ENCODE assay signal across 8 cellular contexts in the genomic region with DNA sequence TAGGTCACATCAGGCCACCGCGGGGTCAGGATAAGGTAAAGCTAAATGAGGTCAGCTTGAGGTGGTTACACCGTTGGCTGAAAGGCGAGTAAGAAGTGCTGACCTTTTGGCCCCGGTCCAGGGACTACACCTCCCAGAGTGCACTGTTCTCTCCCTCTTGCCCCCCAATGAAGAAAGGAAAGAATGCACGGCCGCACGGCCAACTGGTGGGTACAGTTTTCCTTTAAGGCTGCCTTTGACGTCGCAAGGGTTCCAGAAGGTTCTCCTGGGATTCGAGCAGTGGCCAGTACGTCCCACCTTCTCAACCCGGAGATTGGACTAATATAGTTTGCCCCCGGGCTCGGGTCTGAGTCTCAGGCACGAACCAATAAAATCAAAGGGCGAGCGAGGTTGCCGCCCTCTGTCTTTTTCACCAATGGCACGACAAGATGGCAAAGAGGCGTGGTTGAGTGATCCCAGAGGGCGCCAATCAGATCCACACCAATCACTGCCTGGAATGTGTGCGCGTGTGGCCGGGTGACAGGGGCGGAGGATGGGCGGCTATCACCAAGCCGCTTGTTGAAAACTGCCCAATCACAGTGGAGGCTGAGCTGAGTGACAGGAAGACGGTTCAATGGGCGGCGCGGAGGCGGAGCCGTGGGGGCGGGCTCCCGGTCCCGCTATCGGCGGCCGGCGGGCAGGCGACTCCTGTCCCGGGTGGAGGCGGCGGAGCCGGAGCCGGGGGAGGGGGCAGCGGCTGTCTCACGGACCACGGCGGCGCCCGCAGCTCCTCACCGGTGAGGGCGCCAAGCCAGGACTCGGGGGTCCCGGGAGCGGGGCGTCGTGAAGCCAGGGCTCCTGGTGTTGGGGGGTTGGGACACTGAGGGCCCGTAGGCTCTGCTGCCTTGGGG. TPM values are rescaled to one million over a fixed set of nuclear protein-coding genes. Genes with fewer than 3 reads are reported as not detected.
DNase-seq lines count a peak whose midpoint lies in the region; ATAC-seq, FAIRE-seq and TF ChIP-seq lines count a peak whose summit lies in the region.

A gene (plus strand): TSS at position 690 of the 890 bp plus-strand sequence. CDS start 886 bp downstream, outside the sequence.

- peak; percentile 86 for ATAC-seq in GM18505 (IDR thresholded peaks at IDR 0.05; ENCODE audit: unreplicated experiment)
- peak; percentile 94 for ATAC-seq in HG02970 (IDR thresholded peaks at IDR 0.05; ENCODE audit: low FRiP score, unreplicated experiment)
- peak; percentile 87 to 91 for ATAC-seq in right cardiac atrium
- ATAC-seq in psoas muscle, result peak; percentile 59 to 68 (median 64)

- H3K4me3 Mint-ChIP-seq in astrocyte (ENCODE audit: unreplicated experiment), result peak within 1 kb of the TSS; percentile 96

- H3K27ac Mint-ChIP-seq in astrocyte (ENCODE audit: unreplicated experiment), result peak within 1 kb of the TSS; percentile 98

- H3K27me3 Mint-ChIP-seq in astrocyte (ENCODE audit: low read depth, unreplicated experiment), result peaks cover 2% of the 10 kb centered on the region

- peak within 1 kb of the TSS; percentile 95 for H3K4me2 ChIP-seq in astrocyte (ENCODE audit: low read length)

- H3K36me3 Mint-ChIP-seq in astrocyte (ENCODE audit: low read depth, unreplicated experiment), result peaks cover 5% of the 10 kb centered on the region

- DNase-seq in NCI-H187 treated with DMSO at 0.1 percent for 48 hours (lab: John Stamatoyannopoulos, UW) (peak; percentile 86), T-helper 22 cell (ENCODE audit: low read depth) (peak; percentile 96), astrocyte (ENCODE audit: low read depth) (peak; percentile 99), right cardiac atrium (peak; percentile 99), psoas muscle (peak; percentile 99), urothelium cell line (ENCODE audit: low spot score) (peak; percentile 98)

- TF ChIP-seq CTCF in astrocyte (IDR thresholded peaks at IDR 0.05; ENCODE audit: insufficient read depth, low read depth, low read length) (no peak), psoas muscle (IDR thresholded peaks at IDR 0.05) (no peak)

- peak within 1 kb of the TSS; percentile 92 for H3K27ac ChIP-seq in astrocyte (ENCODE audit: low read depth, low read length)
- H3K27ac ChIP-seq in right cardiac atrium (ENCODE audit: low read length), result peak within 1 kb of the TSS; percentile 99
- peak within 1 kb of the TSS; percentile 82 for H3K27ac ChIP-seq in psoas muscle

- peak within 1 kb of the TSS; percentile 94 for H3K9ac ChIP-seq in astrocyte (ENCODE audit: low read length)

- peak within 1 kb of the TSS; percentile 88 for H2AFZ ChIP-seq in astrocyte (ENCODE audit: low read depth, low read length)

- H4K20me1 ChIP-seq in astrocyte (ENCODE audit: insufficient read depth, low read length), result no peaks in the 10 kb centered on the region

- peaks cover 36% of the 10 kb centered on the region for H3K4me1 Mint-ChIP-seq in astrocyte (ENCODE audit: low read depth, unreplicated experiment)

- intact Hi-C loops in right cardiac atrium (cut with DNase I), result loop anchor here (5.0 to 10.0 kb wide), 3 partner anchors 84 to 92 kb away; a partner anchor contains a TSS
- intact Hi-C loops in psoas muscle (cut with DNase I), result no loop called here

- under 1% methylated on average over 61 of the region's 61 CpGs for WGBS in right cardiac atrium
- 0 to 1% (median 0%) methylated on average over 57 to 61 of the region's 61 CpGs for WGBS in psoas muscle, 3 donors

- peak; percentile 57 for TF ChIP-seq POLR2A in GM18505 (IDR thresholded peaks at IDR 0.05; ENCODE audit: borderline replicate concordance, extremely low read depth, insufficient read depth, insufficient read length)

- H3K9me3 ChIP-seq in astrocyte (ENCODE audit: insufficient read depth, low read depth, low read length) (no peaks in the 10 kb centered on the region), right cardiac atrium (ENCODE audit: control insufficient read depth, low read length) (no peaks in the 10 kb centered on the region), psoas muscle (no peaks in the 10 kb centered on the region)

- H3K4me3 ChIP-seq in astrocyte (ENCODE audit: insufficient read depth, low read depth, low read length) (peak within 1 kb of the TSS; percentile 72), right cardiac atrium (ENCODE audit: low read length) (peak within 1 kb of the TSS; percentile 90), psoas muscle (peak within 1 kb of the TSS; percentile 80)

- H3K9me3 Mint-ChIP-seq in astrocyte (ENCODE audit: unreplicated experiment), result no peaks in the 10 kb centered on the region

- H3K36me3 ChIP-seq in astrocyte (ENCODE audit: insufficient read depth, low read length), result no peaks in the 10 kb centered on the region
- H3K36me3 ChIP-seq in psoas muscle (ENCODE audit: insufficient read depth in 1 of 2, low read depth in 1 of 2), result no peaks in the 10 kb centered on the region

- no peaks in the 10 kb centered on the region for H3K27me3 ChIP-seq in astrocyte (ENCODE audit: insufficient read depth, low read length)
- no peaks in the 10 kb centered on the region for H3K27me3 ChIP-seq in right cardiac atrium (ENCODE audit: control insufficient read depth, insufficient read depth)
- no peaks in the 10 kb centered on the region for H3K27me3 ChIP-seq in psoas muscle (ENCODE audit: insufficient read depth in 3 of 3, low read length in 2 of 3)

- H3K4me1 ChIP-seq in astrocyte (ENCODE audit: insufficient read depth, low read length) (peaks cover 46% of the 10 kb centered on the region), right cardiac atrium (ENCODE audit: control insufficient read depth, insufficient read depth, low read length) (peaks cover 27% of the 10 kb centered on the region), psoas muscle (peaks cover 22% of the 10 kb centered on the region)

- FAIRE-seq in astrocyte (lab: Jason Lieb, UNC), result no peak
- FAIRE-seq in urothelium cell line (lab: Jason Lieb, UNC), result peak; percentile 91

- no peaks in the 10 kb centered on the region for H3K79me2 ChIP-seq in astrocyte (ENCODE audit: insufficient read depth, low read length)

RNA-seq across cellular contexts. Expression of the gene that starts here (rescaled TPM):
- total RNA-seq in astrocyte (27.3 and 27.8 TPM in 2 replicates), right cardiac atrium (10 to 100 TPM; 37.8 to 75.7 (median 51.4) TPM), psoas muscle (100 to 1,000 TPM in 2 of 4 donors, 10 to 100 TPM in 2; 74.4 to 260 (median 152) TPM)
- polyA plus RNA-seq in right cardiac atrium (64.1 TPM), psoas muscle (100 to 1,000 TPM in 2 of 3 donors, 10 to 100 TPM in 1; 44.2 to 148 (median 145) TPM)

Comparison
In these comparisons a context has a peak if more than half of its experiments do, and no peak if none do; other contexts are left out.
1. Peak in every context shown above with its lines: DNase-seq, ATAC-seq, H3K4me3 ChIP-seq and H3K27ac ChIP-seq.
2. intact Hi-C loops: an anchor here in right cardiac atrium (5.0 to 10.0 kb wide); none called in psoas muscle.